Comparison of ENCODE assay signal across 8 cellular contexts in genomic region chr12:53344824-53345485, GRCh38. TPM values are rescaled to one million over a fixed set of nuclear protein-coding genes. Genes with fewer than 3 reads are reported as not detected.
DNase-seq lines count a peak whose midpoint lies in the region; ATAC-seq and TF ChIP-seq lines count a peak whose summit lies in the region.

No MANE protein-coding gene starts in this region.

- no peaks in the 10 kb centered on the region for H3K36me3 Mint-ChIP-seq in activated B cell treated with CpG ODN at 0.5 μM for 24 hours (ENCODE audit: low read depth)

- DNase-seq in COLO668 (lab: John Stamatoyannopoulos, UW; ENCODE audit: unreplicated experiment) (peak; percentile 32), NCI-H146 (lab: John Stamatoyannopoulos, UW) (peak; percentile 59), activated B cell treated with CpG ODN at 0.5 μM for 24 hours (peak; percentile 61), caudate nucleus (lab: John Stamatoyannopoulos, UW) (peak in 58 of 61 donors; percentile 10 to 87 (median 67)), islet precursor cell (peak; percentile 95)
- peak; percentile 43 to 81 (median 72) for DNase-seq in stimulated activated CD4-positive, alpha-beta T cell treated with anti-CD3 and anti-CD28 coated beads, Interleukin-12 subunit alpha, Interleukin-12 subunit beta, amount 100 ng/mL, for 48 hours (ENCODE audit: low read depth in 2 of 3, low spot score in 1 of 3)

- peak overlapping the region; percentile 93 for H3K4me3 Mint-ChIP-seq in activated B cell treated with CpG ODN at 0.5 μM for 24 hours

- H3K27me3 Mint-ChIP-seq in activated B cell treated with CpG ODN at 0.5 μM for 24 hours: peaks cover 6% of the 10 kb centered on the region

- ATAC-seq in GM21825 (IDR thresholded peaks at IDR 0.05; ENCODE audit: unreplicated experiment): peak; percentile 60
- ATAC-seq in activated B cell treated with CpG ODN at 0.5 μM for 24 hours (ENCODE audit: low read depth): peak; percentile 90
- no peak for ATAC-seq in GM18520 (IDR thresholded peaks at IDR 0.05; ENCODE audit: unreplicated experiment)

- H3K27ac Mint-ChIP-seq in activated B cell treated with CpG ODN at 0.5 μM for 24 hours: peak overlapping the region; percentile 67

- no peaks in the 10 kb centered on the region for H3K9me3 Mint-ChIP-seq in activated B cell treated with CpG ODN at 0.5 μM for 24 hours

- peak overlapping the region; percentile 94 for H3K27ac ChIP-seq in caudate nucleus (ENCODE audit: low read depth, low read length)

- CTCF ChIA-PET in activated B cell treated with CpG ODN at 0.5 μM for 24 hours (lab: Charles Lee): interaction anchor here (0.6 to 4.4 kb wide), 33 partner anchors 10 to 307 kb away, joined by 3 to 148 read pairs (median 4); partner anchors contain the start of genes AAAS, AMHR2, ESPL1 and MYG1

- intact Hi-C loops in activated B cell treated with CpG ODN at 0.5 μM for 24 hours (cut with micrococcal nuclease): loop anchor here (1.0 kb wide), 5 partner anchors 21 to 279 kb away; no protein-coding TSS in a partner anchor

- no peak for TF ChIP-seq CTCF in activated B cell treated with CpG ODN at 0.5 μM for 24 hours (IDR thresholded peaks at IDR 0.05)

- POLR2A ChIA-PET in activated B cell treated with CpG ODN at 0.5 μM for 24 hours (lab: Charles Lee): interaction anchor here (0.5 to 2.8 kb wide), 18 partner anchors 10 to 187 kb away, joined by 3 to 24 read pairs (median 4); partner anchors contain the start of genes AAAS, PFDN5, SP1 and TARBP2

- H3K4me1 Mint-ChIP-seq in activated B cell treated with CpG ODN at 0.5 μM for 24 hours: peaks cover 15% of the 10 kb centered on the region

RNA-seq across cellular contexts. Expression of gene SP7, which starts 8.8 kb away (rescaled TPM):
- not detected in 2 replicates for total RNA-seq in activated B cell treated with CpG ODN at 0.5 μM for 24 hours

RNA-seq across cellular contexts. Expression of gene AAAS, which starts 23.5 kb away (rescaled TPM):
- total RNA-seq in activated B cell treated with CpG ODN at 0.5 μM for 24 hours: 57.3 and 72.1 TPM in 2 replicates

RNA-seq across cellular contexts. Expression of gene SP1, which starts 35.0 kb away (rescaled TPM):
- total RNA-seq in activated B cell treated with CpG ODN at 0.5 μM for 24 hours: 99.2 and 102 TPM in 2 replicates

RNA-seq across cellular contexts. Expression of gene MYG1, which starts 45.5 kb away (rescaled TPM):
- 59.1 and 65.3 TPM in 2 replicates for total RNA-seq in activated B cell treated with CpG ODN at 0.5 μM for 24 hours

RNA-seq across cellular contexts. Expression of gene PFDN5, which starts 49.6 kb away (rescaled TPM):
- 486 and 578 TPM in 2 replicates for total RNA-seq in activated B cell treated with CpG ODN at 0.5 μM for 24 hours

Comparison
In these comparisons a context has a peak if more than half of its experiments do, and no peak if none do; other contexts are left out.
1. DNase-seq: peak in every context shown above with its lines; median percentile 95 in islet precursor cell; 72 in stimulated activated CD4-positive, alpha-beta T cell treated with anti-CD3 and anti-CD28 coated beads, Interleukin-12 subunit alpha, Interleukin-12 subunit beta, amount 100 ng/mL, for 48 hours; 67 in caudate nucleus; 61 in activated B cell treated with CpG ODN at 0.5 μM for 24 hours; 59 in NCI-H146; 32 in COLO668.